1 cellular context compared by ENCODE assay signal in genomic region chr10:100104300-100104699, GRCh38.
TF ChIP-seq lines count a peak whose summit lies in the region.

No MANE protein-coding gene starts in this region.

TF ChIP-seq in K562, 482 proteins besides CTCF, POLR2A, EP300 and RAD21:
- no peak for TF ChIP-seq RREB1 (CRISPR knock-in tag; IDR thresholded peaks at IDR 0.05)
- TF ChIP-seq ILF3 (IDR thresholded peaks at IDR 0.05; ENCODE audit: borderline replicate concordance), result no peak
- TF ChIP-seq, protein P1, sequence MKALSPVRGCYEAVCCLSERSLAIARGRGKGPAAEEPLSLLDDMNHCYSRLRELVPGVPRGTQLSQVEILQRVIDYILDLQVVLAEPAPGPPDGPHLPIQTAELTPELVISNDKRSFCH (CRISPR knock-in tag; IDR thresholded peaks at IDR 0.05), result no peak
- TF ChIP-seq, protein P1 (tag; IDR thresholded peaks at IDR 0.05), result no peak
- TF ChIP-seq ZNF436 (CRISPR knock-in tag; IDR thresholded peaks at IDR 0.05), result no peak
- peak; percentile 67; the same call in 1 of the 2 replicates for TF ChIP-seq ZNF431 (CRISPR knock-in tag; IDR thresholded peaks at IDR 0.05)
- no peak for TF ChIP-seq BACH1 (tag; IDR thresholded peaks at IDR 0.05)
- TF ChIP-seq, protein P2, sequence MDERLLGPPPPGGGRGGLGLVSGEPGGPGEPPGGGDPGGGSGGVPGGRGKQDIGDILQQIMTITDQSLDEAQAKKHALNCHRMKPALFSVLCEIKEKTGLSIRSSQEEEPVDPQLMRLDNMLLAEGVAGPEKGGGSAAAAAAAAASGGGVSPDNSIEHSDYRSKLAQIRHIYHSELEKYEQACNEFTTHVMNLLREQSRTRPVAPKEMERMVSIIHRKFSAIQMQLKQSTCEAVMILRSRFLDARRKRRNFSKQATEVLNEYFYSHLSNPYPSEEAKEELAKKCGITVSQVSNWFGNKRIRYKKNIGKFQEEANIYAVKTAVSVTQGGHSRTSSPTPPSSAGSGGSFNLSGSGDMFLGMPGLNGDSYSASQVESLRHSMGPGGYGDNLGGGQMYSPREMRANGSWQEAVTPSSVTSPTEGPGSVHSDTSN (CRISPR knock-in tag; IDR thresholded peaks at IDR 0.05; ENCODE audit: low read depth), result no peak
- TF ChIP-seq, protein P2 (tag; conservative IDR thresholded peaks at IDR 0.05; ENCODE audit: low read depth), result no peak
- TF ChIP-seq, protein P3, sequence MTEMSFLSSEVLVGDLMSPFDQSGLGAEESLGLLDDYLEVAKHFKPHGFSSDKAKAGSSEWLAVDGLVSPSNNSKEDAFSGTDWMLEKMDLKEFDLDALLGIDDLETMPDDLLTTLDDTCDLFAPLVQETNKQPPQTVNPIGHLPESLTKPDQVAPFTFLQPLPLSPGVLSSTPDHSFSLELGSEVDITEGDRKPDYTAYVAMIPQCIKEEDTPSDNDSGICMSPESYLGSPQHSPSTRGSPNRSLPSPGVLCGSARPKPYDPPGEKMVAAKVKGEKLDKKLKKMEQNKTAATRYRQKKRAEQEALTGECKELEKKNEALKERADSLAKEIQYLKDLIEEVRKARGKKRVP (CRISPR knock-in tag; IDR thresholded peaks at IDR 0.05), result no peak
- TF ChIP-seq TARDBP (IDR thresholded peaks at IDR 0.05), result no peak
- TF ChIP-seq CGGBP1 (CRISPR knock-in tag; IDR thresholded peaks at IDR 0.05), result no peak
- TF ChIP-seq BMI1 (IDR thresholded peaks at IDR 0.05; ENCODE audit: low read length), result no peak
- TF ChIP-seq CHD2 (IDR thresholded peaks at IDR 0.05; ENCODE audit: low read depth, low read length), result 0 out of 2 replicates have a peak, but pooled peaks have one; percentile 17
- TF ChIP-seq ELF2 (CRISPR knock-in tag; IDR thresholded peaks at IDR 0.05), result no peak
TF ChIP-seq in K562: peak in this region for 2.
